In the genomic region with DNA sequence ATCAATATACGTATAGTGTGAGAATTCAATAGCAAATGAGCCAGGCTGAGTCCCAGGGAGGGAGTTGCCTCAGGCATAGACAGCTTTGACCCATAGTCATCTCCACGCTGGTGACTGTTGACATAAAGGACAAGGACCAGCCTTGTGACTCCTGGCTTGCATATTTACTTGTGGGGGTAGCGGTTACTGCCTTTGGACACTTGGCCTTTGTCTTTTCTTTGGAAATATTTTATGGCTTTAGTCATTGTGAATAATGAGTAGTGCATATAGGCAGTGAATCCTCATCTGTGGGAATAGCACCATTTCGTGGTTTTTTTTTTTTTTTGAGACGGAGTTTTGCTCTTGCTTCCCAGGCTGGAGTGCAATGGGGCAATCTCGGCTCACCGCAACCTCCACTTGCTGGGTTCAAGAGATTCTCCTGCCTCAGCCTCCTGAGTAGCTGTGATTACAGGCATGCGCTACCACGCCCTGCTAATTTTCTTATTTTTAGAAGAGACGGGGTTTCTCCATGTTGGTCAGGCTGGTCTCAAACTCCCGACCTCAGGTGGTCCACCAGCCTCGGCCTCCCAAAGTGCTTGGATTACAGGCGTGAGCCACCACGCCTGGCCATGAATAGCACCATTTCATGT, we compare ENCODE assay signal across 7 cellular contexts.
DNase-seq lines count a peak whose midpoint lies in the region; ATAC-seq, FAIRE-seq and TF ChIP-seq lines count a peak whose summit lies in the region.
"Not testable (repeated sequence)": the region's sequence is repeated elsewhere in the genome, so short reads cannot be mapped to it uniquely, and the experiment has no call there.

No MANE protein-coding gene starts in this region.

- peak overlapping the region; percentile 48 for H3K4me2 ChIP-seq in astrocyte (ENCODE audit: low read length)

- H2AFZ ChIP-seq in astrocyte (ENCODE audit: low read depth, low read length) = not testable (repeated sequence)

- H3K4me3 ChIP-seq in NT2/D1 (ENCODE audit: insufficient read length, low read depth); astrocyte (ENCODE audit: insufficient read depth, low read depth, low read length); fibroblast of mammary gland (ENCODE audit: control insufficient read depth, low read depth, low read length): not testable (repeated sequence)

- peaks cover 13% of the 10 kb centered on the region for H4K20me1 ChIP-seq in astrocyte (ENCODE audit: insufficient read depth, low read length)

- not testable (repeated sequence) for H3K4me3 Mint-ChIP-seq in astrocyte (ENCODE audit: unreplicated experiment)

- H3K27ac ChIP-seq in astrocyte (ENCODE audit: low read depth, low read length) = peak overlapping the region; percentile 67

- H3K36me3 Mint-ChIP-seq in astrocyte (ENCODE audit: low read depth, unreplicated experiment) = not testable (repeated sequence)

- not testable (repeated sequence) for TF ChIP-seq CTCF in astrocyte (IDR thresholded peaks at IDR 0.05; ENCODE audit: insufficient read depth, low read depth, low read length); fibroblast of mammary gland (conservative IDR thresholded peaks at IDR 0.05; ENCODE audit: control insufficient read depth, insufficient read depth, low read depth, low read length)

- H3K79me2 ChIP-seq in astrocyte (ENCODE audit: insufficient read depth, low read length) = peaks cover 15% of the 10 kb centered on the region

- H3K9ac ChIP-seq in NT2/D1 (ENCODE audit: insufficient read length, low read depth) = not testable (repeated sequence)
- peak overlapping the region; percentile 24 for H3K9ac ChIP-seq in astrocyte (ENCODE audit: low read length)

- not testable (repeated sequence) for H3K9me3 Mint-ChIP-seq in astrocyte (ENCODE audit: unreplicated experiment)

- FAIRE-seq in astrocyte (lab: Jason Lieb, UNC) = peak; percentile 80

- not testable (repeated sequence) for H3K9me3 ChIP-seq in NT2/D1 (ENCODE audit: insufficient read depth, low read length); astrocyte (ENCODE audit: insufficient read depth, low read depth, low read length)

- not testable (repeated sequence) for H3K27me3 Mint-ChIP-seq in astrocyte (ENCODE audit: low read depth, unreplicated experiment)

- H3K27me3 ChIP-seq in NT2/D1 (ENCODE audit: insufficient read depth, insufficient read length); astrocyte (ENCODE audit: insufficient read depth, low read length): not testable (repeated sequence)

- not testable (repeated sequence) for H3K4me1 ChIP-seq in NT2/D1 (ENCODE audit: insufficient read depth, insufficient read length)
- H3K4me1 ChIP-seq in astrocyte (ENCODE audit: insufficient read depth, low read length) = peaks cover 10% of the 10 kb centered on the region

- peaks cover 27% of the 10 kb centered on the region for H3K4me1 Mint-ChIP-seq in astrocyte (ENCODE audit: low read depth, unreplicated experiment)

- peak; percentile 84 for ATAC-seq in left lobe of liver

- H3K36me3 ChIP-seq in NT2/D1 (ENCODE audit: insufficient read depth, insufficient read length, low read length); astrocyte (ENCODE audit: insufficient read depth, low read length): not testable (repeated sequence)

- DNase-seq in DMS53 (lab: John Stamatoyannopoulos, UW) = peak; percentile 24
- DNase-seq in HS-5 (ENCODE audit: low read depth) = peak; percentile 74
- DNase-seq in NT2/D1 (ENCODE audit: low read depth, low spot score) = peak; percentile 2
- DNase-seq in astrocyte (ENCODE audit: low read depth) = peak; percentile 87
- peak; percentile 71 for DNase-seq in fibroblast of mammary gland (ENCODE audit: low read depth)
- DNase-seq in left lobe of liver (ENCODE audit: low spot score) = peak; percentile 73
- DNase-seq in putamen (ENCODE audit: low spot score) = peak; percentile 34

- peak overlapping the region; percentile 93 for H3K27ac Mint-ChIP-seq in astrocyte (ENCODE audit: unreplicated experiment)

Comparison
In these comparisons a context has a peak if more than half of its experiments do, and no peak if none do; other contexts are left out.
1. DNase-seq: peak in every context shown above with its lines; median percentile 87 in astrocyte; 74 in HS-5; 73 in left lobe of liver; 71 in fibroblast of mammary gland; 34 in putamen; 24 in DMS53; 2 in NT2/D1.